In the genomic region with DNA sequence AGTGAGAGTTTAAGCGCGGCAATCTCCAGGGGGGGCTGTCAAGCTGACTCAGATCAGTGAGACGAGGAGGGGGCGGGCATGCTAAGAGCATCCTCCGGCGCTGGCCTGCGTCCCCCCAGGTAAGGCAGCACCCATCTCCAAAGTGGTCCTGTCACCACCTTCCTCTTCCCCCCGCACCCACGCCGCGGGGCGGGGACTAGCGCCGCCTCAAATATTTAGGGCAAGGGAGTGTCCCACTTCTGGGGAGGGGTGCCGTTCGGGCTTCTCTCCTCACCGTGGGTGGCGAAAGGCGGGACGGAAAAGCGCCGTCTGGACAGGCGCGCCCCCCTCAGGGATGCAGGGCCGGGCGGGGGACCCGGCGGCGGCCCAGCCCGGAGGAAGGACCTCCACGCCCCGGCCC, we compare ENCODE assay signal across 8 cellular contexts.
DNase-seq lines count a peak whose midpoint lies in the region; TF ChIP-seq lines count a peak whose summit lies in the region.

No MANE protein-coding gene starts in this region.

- no peak overlapping the region for H3K27ac ChIP-seq in HL-60 (replicated peaks)

- no peak for TF ChIP-seq CTCF in HL-60 (IDR thresholded peaks at IDR 0.05; ENCODE audit: insufficient read depth, low read length)
- no peak for TF ChIP-seq CTCF in astrocyte of the cerebellum (IDR thresholded peaks at IDR 0.05; ENCODE audit: low read depth, low read length, missing control alignments)
- no peak for TF ChIP-seq CTCF in nephron (IDR thresholded peaks at IDR 0.05; ENCODE audit: unreplicated experiment in 3 of 3)

- H3K27me3 Mint-ChIP-seq in nephron (ENCODE audit: low read depth) = peaks cover 76% of the 10 kb centered on the region

- peak overlapping the region; percentile 73 to 80 (median 80) for H3K4me3 Mint-ChIP-seq in nephron

- H3K4me1 Mint-ChIP-seq in nephron = peaks cover 6% of the 10 kb centered on the region

- H3K9me3 Mint-ChIP-seq in nephron = peaks cover 28% of the 10 kb centered on the region

- H3K4me3 ChIP-seq in HL-60 (replicated peaks; ENCODE audit: insufficient read depth, low read length) = peak overlapping the region; percentile 22
- H3K4me3 ChIP-seq in astrocyte of the cerebellum (ENCODE audit: low read depth, low read length) = peak overlapping the region; percentile 59

- in situ Hi-C loops in astrocyte of the cerebellum (cut with HindIII; ENCODE audit: low sequenced_read_pairs) = no loop called here

- DNase-seq in activated CD4-positive, alpha-beta T cell treated with anti-CD3 and anti-CD28 coated beads for 4 hours = peak; percentile 14 to 19
- DNase-seq in activated CD4-positive, alpha-beta T cell treated with anti-CD3 and anti-CD28 coated beads for 48 hours = no peak
- DNase-seq in HL-60 (ENCODE audit: low read depth in 1 of 2, low spot score in 1 of 2) = no peak
- no peak for DNase-seq in astrocyte of the cerebellum (ENCODE audit: low read depth)
- DNase-seq in HuH-7 (ENCODE audit: low spot score) = no peak
- no peak for DNase-seq in HPDE6-E6E7 (ENCODE audit: extremely low spot score)
- DNase-seq in GDM1 (lab: John Stamatoyannopoulos, UW) = no peak

- H3K27ac Mint-ChIP-seq in nephron = no peak overlapping the region

- no peaks in the 10 kb centered on the region for H3K36me3 Mint-ChIP-seq in nephron (ENCODE audit: low read depth)

- peaks cover 36% of the 10 kb centered on the region for H3K27me3 ChIP-seq in HL-60 (ENCODE audit: insufficient read depth, poor library complexity, severe bottlenecking)

Comparison
In these comparisons a context has a peak if more than half of its experiments do, and no peak if none do; other contexts are left out.
1. DNase-seq: peak in activated CD4-positive, alpha-beta T cell treated with anti-CD3 and anti-CD28 coated beads for 4 hours (2 of 2); none in activated CD4-positive, alpha-beta T cell treated with anti-CD3 and anti-CD28 coated beads for 48 hours (single experiment), HL-60 (0 of 2), astrocyte of the cerebellum (single experiment), HuH-7 (single experiment), HPDE6-E6E7 (single experiment) and GDM1 (single experiment).